Comparison of ENCODE assay signal across 19 cellular contexts in genomic region chr2:101597347-101597944, GRCh38.
DNase-seq lines count a peak whose midpoint lies in the region; ATAC-seq and TF ChIP-seq lines count a peak whose summit lies in the region.
"Had no signal": no experiment of that assay in that cellular context is flagged by ENCODE, and none has a peak within 500 bp of the region (broad histone marks: within the 10 kb centered on the region; RNA-seq: fewer than 3 reads in every experiment).

No MANE protein-coding gene starts in this region.

- intact Hi-C loops in left lung (cut with DNase I) = no loop called here

- H3K4me3 ChIP-seq in AG04449 (ENCODE audit: low read depth, low read length) (no peak overlapping the region), left lung (no peak overlapping the region), suprapubic skin (no peak overlapping the region)
- H3K4me3 ChIP-seq: dorsolateral prefrontal cortex, lung, transverse colon had no signal

- no peaks in the 10 kb centered on the region for H3K4me1 ChIP-seq in left lung
- H3K4me1 ChIP-seq in suprapubic skin = no peaks in the 10 kb centered on the region
- H3K4me1 ChIP-seq: transverse colon had no signal

- CTCF ChIA-PET in AG04449 (lab: Yijun Ruan, JAX) = interaction anchor here (0.8 to 1.2 kb wide), 2 partner anchors 19 to 234 kb away, joined by 3 to 4 read pairs; no protein-coding TSS in a partner anchor

- POLR2A ChIA-PET in AG04449 (lab: Yijun Ruan, JAX) = interaction anchor here (0.5 kb wide), 1 partner anchor 134 kb away, joined by 3 read pairs; no protein-coding TSS in a partner anchor

- no peak for TF ChIP-seq EP300 in suprapubic skin (IDR thresholded peaks at IDR 0.05)

- H3K27ac Mint-ChIP-seq in stimulated activated naive CD8-positive, alpha-beta T cell treated with anti-CD3 and anti-CD28 coated beads, Interleukin-15, amount 100 ng/mL, for 72 hours = no peak overlapping the region
- H3K27ac Mint-ChIP-seq: activated T-helper 2 cell treated with anti-CD3 and anti-CD28 coated beads, Interferon-gamma antibody, Interleukin-2, Interleukin-4, amounts not matched to agents 10 μg/mL and 5 μg/mL and 100 μg/mL, durations not matched to agents 14 hours and 24 hours and 36 hours; nephron progenitor cell; T-cell had no signal

- H3K36me3 ChIP-seq in left lung = no peaks in the 10 kb centered on the region
- no peaks in the 10 kb centered on the region for H3K36me3 ChIP-seq in suprapubic skin
- H3K36me3 ChIP-seq: transverse colon, WERI-Rb-1 had no signal

- WGBS in suprapubic skin = 88% methylated on average over 4 of the region's 4 CpGs

- no peaks in the 10 kb centered on the region for H3K9me3 ChIP-seq in left lung
- no peaks in the 10 kb centered on the region for H3K9me3 ChIP-seq in suprapubic skin
- H3K9me3 ChIP-seq: transverse colon had no signal

- peaks cover 7% of the 10 kb centered on the region for H3K4me1 Mint-ChIP-seq in stimulated activated naive CD8-positive, alpha-beta T cell treated with anti-CD3 and anti-CD28 coated beads, Interleukin-15, amount 100 ng/mL, for 72 hours
- H3K4me1 Mint-ChIP-seq: nephron progenitor cell had no signal

- ATAC-seq in left lung (peak; percentile 34), GM19397 (IDR thresholded peaks at IDR 0.05; ENCODE audit: unreplicated experiment) (no peak)
- ATAC-seq in stimulated activated naive CD8-positive, alpha-beta T cell treated with anti-CD3 and anti-CD28 coated beads, Interleukin-15, amount 100 ng/mL, for 72 hours = no peak
- ATAC-seq: HCT116, T-cell had no signal

- no peak for TF ChIP-seq CTCF in AG04449 (IDR thresholded peaks at IDR 0.05; ENCODE audit: insufficient read depth, low read length, missing control alignments)
- TF ChIP-seq CTCF in left lung (IDR thresholded peaks at IDR 0.05) = no peak
- no peak for TF ChIP-seq CTCF in suprapubic skin (IDR thresholded peaks at IDR 0.05)

- no peak overlapping the region for H3K4me3 Mint-ChIP-seq in stimulated activated naive CD8-positive, alpha-beta T cell treated with anti-CD3 and anti-CD28 coated beads, Interleukin-15, amount 100 ng/mL, for 72 hours
- H3K4me3 Mint-ChIP-seq: nephron progenitor cell, T-cell had no signal

- DNase-seq in AG04449 (ENCODE audit: low read depth, low spot score) = peak; percentile 50
- DNase-seq in M059J (ENCODE audit: low read depth) = peak; percentile 6
- peak; percentile 60 for DNase-seq in fibroblast of gingiva (ENCODE audit: low read depth)
- DNase-seq in left lung = no peak
- no peak for DNase-seq in stimulated activated naive CD8-positive, alpha-beta T cell treated with anti-CD3 and anti-CD28 coated beads, Interleukin-15, amount 100 ng/mL, for 72 hours
- no peak for DNase-seq in suprapubic skin (ENCODE audit: low spot score in 2 of 2)
- DNase-seq in stimulated activated CD4-positive, alpha-beta T cell treated with anti-CD3 and anti-CD28 coated beads, Interleukin-4, amount 100 ng/mL, for 4 hours = no peak
- DNase-seq: KG1; NCI-H1105 treated with DMSO at 0.1 percent for 48 hours; nephron progenitor cell; stimulated activated CD4-positive, alpha-beta T cell treated with anti-CD3 and anti-CD28 coated beads, Interleukin-1b, Interleukin-23, amount 100 ng/mL, for 48 hours; T-cell; transverse colon; WERI-Rb-1 had no signal

- no peaks in the 10 kb centered on the region for H3K9me3 Mint-ChIP-seq in stimulated activated naive CD8-positive, alpha-beta T cell treated with anti-CD3 and anti-CD28 coated beads, Interleukin-15, amount 100 ng/mL, for 72 hours
- H3K9me3 Mint-ChIP-seq: activated T-helper 2 cell treated with anti-CD3 and anti-CD28 coated beads, Interferon-gamma antibody, Interleukin-2, Interleukin-4, amounts not matched to agents 10 μg/mL and 5 μg/mL and 100 μg/mL, durations not matched to agents 14 hours and 24 hours and 36 hours; nephron progenitor cell; T-cell had no signal

- H3K27ac ChIP-seq in left lung (no peak overlapping the region), suprapubic skin (no peak overlapping the region)
- H3K27ac ChIP-seq: transverse colon, WERI-Rb-1 had no signal

- TF ChIP-seq POLR2A in suprapubic skin (IDR thresholded peaks at IDR 0.05) = no peak

- H3K27me3 ChIP-seq in left lung (no peaks in the 10 kb centered on the region), suprapubic skin (no peaks in the 10 kb centered on the region)
- H3K27me3 ChIP-seq: dorsolateral prefrontal cortex, transverse colon had no signal

- no peaks in the 10 kb centered on the region for H3K27me3 Mint-ChIP-seq in stimulated activated naive CD8-positive, alpha-beta T cell treated with anti-CD3 and anti-CD28 coated beads, Interleukin-15, amount 100 ng/mL, for 72 hours
- H3K27me3 Mint-ChIP-seq: T-cell had no signal

Comparison
In these comparisons a context has a peak if more than half of its experiments do, and no peak if none do; other contexts are left out.
1. DNase-seq: peak in AG04449 (single experiment), M059J (single experiment) and fibroblast of gingiva (single experiment); none in left lung (0 of 2), stimulated activated naive CD8-positive, alpha-beta T cell treated with anti-CD3 and anti-CD28 coated beads, Interleukin-15, amount 100 ng/mL, for 72 hours (0 of 2), suprapubic skin (0 of 2) and stimulated activated CD4-positive, alpha-beta T cell treated with anti-CD3 and anti-CD28 coated beads, Interleukin-4, amount 100 ng/mL, for 4 hours (0 of 2).